Comparison of ENCODE assay signal across 1 cellular context in the genomic region with DNA sequence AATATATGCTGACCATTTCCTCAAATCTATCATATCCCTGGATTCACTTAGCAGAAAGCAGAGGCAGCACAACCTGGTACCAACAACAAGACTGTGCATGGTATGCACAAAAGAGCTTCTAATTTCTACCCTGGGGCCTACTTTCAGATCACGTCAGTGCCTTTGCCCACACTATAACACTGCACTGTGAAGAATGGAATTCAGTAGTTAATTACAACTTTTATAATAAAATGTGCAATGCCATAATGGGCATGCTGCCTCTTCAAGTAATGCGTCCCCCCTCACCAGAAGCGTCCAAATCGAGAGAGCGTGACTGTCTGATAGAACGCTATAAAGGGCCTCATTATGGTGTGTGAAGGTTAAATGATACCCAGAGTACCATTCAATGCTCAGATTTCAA.
TF ChIP-seq lines count a peak whose summit lies in the region.

No MANE protein-coding gene starts in this region.

TF ChIP-seq in SK-N-SH treated with all-trans-retinoic acid at 6 μM for 48 hours, 23 proteins besides CTCF, POLR2A, EP300 and RAD21 (continued from another document):
- TF ChIP-seq, protein P1, sequence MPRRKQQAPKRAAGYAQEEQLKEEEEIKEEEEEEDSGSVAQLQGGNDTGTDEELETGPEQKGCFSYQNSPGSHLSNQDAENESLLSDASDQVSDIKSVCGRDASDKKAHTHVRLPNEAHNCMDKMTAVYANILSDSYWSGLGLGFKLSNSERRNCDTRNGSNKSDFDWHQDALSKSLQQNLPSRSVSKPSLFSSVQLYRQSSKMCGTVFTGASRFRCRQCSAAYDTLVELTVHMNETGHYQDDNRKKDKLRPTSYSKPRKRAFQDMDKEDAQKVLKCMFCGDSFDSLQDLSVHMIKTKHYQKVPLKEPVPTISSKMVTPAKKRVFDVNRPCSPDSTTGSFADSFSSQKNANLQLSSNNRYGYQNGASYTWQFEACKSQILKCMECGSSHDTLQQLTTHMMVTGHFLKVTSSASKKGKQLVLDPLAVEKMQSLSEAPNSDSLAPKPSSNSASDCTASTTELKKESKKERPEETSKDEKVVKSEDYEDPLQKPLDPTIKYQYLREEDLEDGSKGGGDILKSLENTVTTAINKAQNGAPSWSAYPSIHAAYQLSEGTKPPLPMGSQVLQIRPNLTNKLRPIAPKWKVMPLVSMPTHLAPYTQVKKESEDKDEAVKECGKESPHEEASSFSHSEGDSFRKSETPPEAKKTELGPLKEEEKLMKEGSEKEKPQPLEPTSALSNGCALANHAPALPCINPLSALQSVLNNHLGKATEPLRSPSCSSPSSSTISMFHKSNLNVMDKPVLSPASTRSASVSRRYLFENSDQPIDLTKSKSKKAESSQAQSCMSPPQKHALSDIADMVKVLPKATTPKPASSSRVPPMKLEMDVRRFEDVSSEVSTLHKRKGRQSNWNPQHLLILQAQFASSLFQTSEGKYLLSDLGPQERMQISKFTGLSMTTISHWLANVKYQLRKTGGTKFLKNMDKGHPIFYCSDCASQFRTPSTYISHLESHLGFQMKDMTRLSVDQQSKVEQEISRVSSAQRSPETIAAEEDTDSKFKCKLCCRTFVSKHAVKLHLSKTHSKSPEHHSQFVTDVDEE (CRISPR knock-in tag; IDR thresholded peaks at IDR 0.05) = no peak
- TF ChIP-seq ARNTL (CRISPR knock-in tag; IDR thresholded peaks at IDR 0.05; ENCODE audit: borderline replicate concordance, low read depth) = no peak
